In genomic region chr15:46080018-46080417, GRCh38 we compare ENCODE assay signal across 13 cellular contexts.
A peak's percentile ranks its signal among the peaks of the same experiment; 100 is the strongest.
DNase-seq lines count a peak whose midpoint lies in the region; ATAC-seq and TF ChIP-seq lines count a peak whose summit lies in the region.
"Had no signal": no experiment of that assay in that cellular context is flagged by ENCODE, and none has a peak within 500 bp of the region (broad histone marks: within the 10 kb centered on the region; RNA-seq: fewer than 3 reads in every experiment).

No MANE protein-coding gene starts in this region.

- no peak overlapping the region for H3K4me3 ChIP-seq in astrocyte of the spinal cord (ENCODE audit: low read depth, low read length)
- H3K4me3 ChIP-seq: SJSA1 had no signal

- peak; percentile 64 for DNase-seq in ELF-1 (ENCODE audit: low read depth, low spot score)
- peak; percentile 84 for DNase-seq in NCI-H2081 treated with DMSO at 0.1 percent for 48 hours (lab: John Stamatoyannopoulos, UW)
- DNase-seq in astrocyte of the spinal cord (ENCODE audit: low read depth, low spot score) = peak; percentile 11
- DNase-seq in mesothelial cell of epicardium (ENCODE audit: low spot score in 2 of 2, unreplicated experiment in 2 of 2) = no peak
- no peak for DNase-seq in activated naive CD4-positive, alpha-beta T cell treated with anti-CD3 and anti-CD28 coated beads, Interleukin-2, amount 50 U/mL, for 16 hours
- no peak for DNase-seq in DMS79 treated with DMSO at 0.1 percent for 48 hours (lab: John Stamatoyannopoulos, UW)
- no peak for DNase-seq in cerebellum (ENCODE audit: low spot score)
- no peak for DNase-seq in stimulated activated effector memory CD8-positive, alpha-beta T cell treated with anti-CD3 and anti-CD28 coated beads, Interleukin-12 subunit alpha, Interleukin-12 subunit beta, amount 100 ng/mL, for 72 hours (ENCODE audit: low spot score in 2 of 2)
- DNase-seq: kidney; NK-92 treated with Interleukin-12 subunit alpha and Interleukin-12 subunit beta, amount 100 ng/mL, for 24 hours; stimulated activated naive CD8-positive, alpha-beta T cell treated with anti-CD3 and anti-CD28 coated beads, Interleukin-15, amount 100 ng/mL, for 72 hours had no signal

- ATAC-seq in stimulated activated effector memory CD8-positive, alpha-beta T cell treated with anti-CD3 and anti-CD28 coated beads, Interleukin-12 subunit alpha, Interleukin-12 subunit beta, amount 100 ng/mL, for 72 hours = no peak
- ATAC-seq: sciatic nerve; stimulated activated naive CD8-positive, alpha-beta T cell treated with anti-CD3 and anti-CD28 coated beads, Interleukin-15, amount 100 ng/mL, for 72 hours had no signal

- peaks cover 5% of the 10 kb centered on the region for H3K27me3 Mint-ChIP-seq in mesothelial cell of epicardium (ENCODE audit: low read depth)
- H3K27me3 Mint-ChIP-seq: stimulated activated naive CD8-positive, alpha-beta T cell treated with anti-CD3 and anti-CD28 coated beads, Interleukin-15, amount 100 ng/mL, for 72 hours had no signal

- H3K27ac Mint-ChIP-seq in mesothelial cell of epicardium = peak overlapping the region; percentile 64
- H3K27ac Mint-ChIP-seq in stimulated activated effector memory CD8-positive, alpha-beta T cell treated with anti-CD3 and anti-CD28 coated beads, Interleukin-12 subunit alpha, Interleukin-12 subunit beta, amount 100 ng/mL, for 72 hours = no peak overlapping the region
- H3K27ac Mint-ChIP-seq: stimulated activated naive CD8-positive, alpha-beta T cell treated with anti-CD3 and anti-CD28 coated beads, Interleukin-15, amount 100 ng/mL, for 72 hours had no signal

- no peaks in the 10 kb centered on the region for H3K36me3 Mint-ChIP-seq in mesothelial cell of epicardium
- no peaks in the 10 kb centered on the region for H3K36me3 Mint-ChIP-seq in stimulated activated effector memory CD8-positive, alpha-beta T cell treated with anti-CD3 and anti-CD28 coated beads, Interleukin-12 subunit alpha, Interleukin-12 subunit beta, amount 100 ng/mL, for 72 hours

- H3K4me3 Mint-ChIP-seq in mesothelial cell of epicardium = no peak overlapping the region
- H3K4me3 Mint-ChIP-seq in stimulated activated effector memory CD8-positive, alpha-beta T cell treated with anti-CD3 and anti-CD28 coated beads, Interleukin-12 subunit alpha, Interleukin-12 subunit beta, amount 100 ng/mL, for 72 hours = no peak overlapping the region
- H3K4me3 Mint-ChIP-seq: stimulated activated naive CD8-positive, alpha-beta T cell treated with anti-CD3 and anti-CD28 coated beads, Interleukin-15, amount 100 ng/mL, for 72 hours had no signal

- peaks cover 16% of the 10 kb centered on the region for H3K4me1 Mint-ChIP-seq in mesothelial cell of epicardium
- no peaks in the 10 kb centered on the region for H3K4me1 Mint-ChIP-seq in stimulated activated effector memory CD8-positive, alpha-beta T cell treated with anti-CD3 and anti-CD28 coated beads, Interleukin-12 subunit alpha, Interleukin-12 subunit beta, amount 100 ng/mL, for 72 hours
- H3K4me1 Mint-ChIP-seq: stimulated activated naive CD8-positive, alpha-beta T cell treated with anti-CD3 and anti-CD28 coated beads, Interleukin-15, amount 100 ng/mL, for 72 hours had no signal

- no peak for TF ChIP-seq CTCF in astrocyte of the spinal cord (IDR thresholded peaks at IDR 0.05; ENCODE audit: low read depth, low read length)
- TF ChIP-seq CTCF in mesothelial cell of epicardium (IDR thresholded peaks at IDR 0.05; ENCODE audit: unreplicated experiment) = no peak

- no peaks in the 10 kb centered on the region for H3K9me3 Mint-ChIP-seq in mesothelial cell of epicardium
- H3K9me3 Mint-ChIP-seq in stimulated activated effector memory CD8-positive, alpha-beta T cell treated with anti-CD3 and anti-CD28 coated beads, Interleukin-12 subunit alpha, Interleukin-12 subunit beta, amount 100 ng/mL, for 72 hours = peaks cover 10% of the 10 kb centered on the region
- H3K9me3 Mint-ChIP-seq: stimulated activated naive CD8-positive, alpha-beta T cell treated with anti-CD3 and anti-CD28 coated beads, Interleukin-15, amount 100 ng/mL, for 72 hours had no signal

- in situ Hi-C loops in astrocyte of the spinal cord (cut with HindIII; ENCODE audit: low sequenced_read_pairs) = no loop called here

Comparison
In these comparisons a context has a peak if more than half of its experiments do, and no peak if none do; other contexts are left out.
1. DNase-seq: peak in ELF-1 (single experiment), NCI-H2081 treated with DMSO at 0.1 percent for 48 hours (single experiment) and astrocyte of the spinal cord (single experiment); none in mesothelial cell of epicardium (0 of 2), activated naive CD4-positive, alpha-beta T cell treated with anti-CD3 and anti-CD28 coated beads, Interleukin-2, amount 50 U/mL, for 16 hours (single experiment), DMS79 treated with DMSO at 0.1 percent for 48 hours (single experiment), cerebellum (single experiment) and stimulated activated effector memory CD8-positive, alpha-beta T cell treated with anti-CD3 and anti-CD28 coated beads, Interleukin-12 subunit alpha, Interleukin-12 subunit beta, amount 100 ng/mL, for 72 hours (0 of 2).